10 cellular contexts compared by ENCODE assay signal in the genomic region with DNA sequence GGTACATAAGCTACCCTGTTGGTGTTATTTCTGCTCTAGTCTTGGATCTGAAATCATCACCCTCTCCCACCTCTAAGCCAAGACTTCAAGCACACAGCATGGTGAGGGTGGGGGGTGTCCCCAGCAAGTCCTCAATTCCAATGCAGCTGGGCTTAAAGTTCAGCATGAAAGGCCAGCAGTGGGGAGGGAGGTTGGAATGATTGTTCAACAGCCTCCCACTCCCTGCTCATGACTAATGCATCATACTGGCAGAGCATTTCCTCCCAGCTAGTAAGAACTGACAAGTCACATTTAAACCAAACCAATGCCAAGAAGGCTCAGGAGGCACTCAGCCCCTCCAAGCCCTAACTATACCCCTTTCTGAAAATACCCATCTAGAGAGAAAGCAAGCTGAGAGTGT. TPM values are rescaled to one million over a fixed set of nuclear protein-coding genes. Genes with fewer than 3 reads are reported as not detected.
DNase-seq lines count a peak whose midpoint lies in the region; ATAC-seq lines count a peak whose summit lies in the region.
"Had no signal": no experiment of that assay in that cellular context is flagged by ENCODE, and none has a peak within 500 bp of the region (broad histone marks: within the 10 kb centered on the region; RNA-seq: fewer than 3 reads in every experiment).

No MANE protein-coding gene starts in this region.

- in situ Hi-C loops in G401 (cut with HindIII; ENCODE audit: low sequenced_read_pairs): no loop called here

- ATAC-seq in esophagus mucosa: peak; percentile 82
- ATAC-seq in GM18502 (IDR thresholded peaks at IDR 0.05; ENCODE audit: poor library complexity, unreplicated experiment): no peak
- no peak for ATAC-seq in GM21360 (IDR thresholded peaks at IDR 0.05; ENCODE audit: unreplicated experiment)

- DNase-seq in EL (peak; percentile 82), T1000 (lab: John Stamatoyannopoulos, UW) (peak; percentile 16), G401 (ENCODE audit: low spot score) (no peak), NOMO-1 treated with DMSO at 0.1 percent for 48 hours (lab: John Stamatoyannopoulos, UW; ENCODE audit: unreplicated experiment) (no peak)
- peak; percentile 9 to 58 (median 30) for DNase-seq in stimulated activated CD4-positive, alpha-beta T cell treated with anti-CD3 and anti-CD28 coated beads, Interleukin-1b, Interleukin-23, amount 100 ng/mL, for 24 hours (ENCODE audit: low read depth in 4 of 4, low spot score in 1 of 4)
- DNase-seq: activated B cell treated with CpG ODN at 0.5 μM for 24 hours, kidney had no signal

RNA-seq across cellular contexts. Expression of gene TIAM1, which starts 50.1 kb away (rescaled TPM):
- 96.7 TPM for total RNA-seq in esophagus mucosa
- total RNA-seq in G401 (2014; rRNA removed; shearing (Covaris generic)): 0.03 and 0.49 TPM in 2 replicates

Comparison
In these comparisons a context has a peak if more than half of its experiments do, and no peak if none do; other contexts are left out.
1. DNase-seq: peak in EL (single experiment), T1000 (single experiment) and stimulated activated CD4-positive, alpha-beta T cell treated with anti-CD3 and anti-CD28 coated beads, Interleukin-1b, Interleukin-23, amount 100 ng/mL, for 24 hours (4 of 4); none in G401 (single experiment) and NOMO-1 treated with DMSO at 0.1 percent for 48 hours (single experiment).
2. RNA of gene TIAM1, which starts 50.1 kb away (total RNA-seq): 96.7 TPM in esophagus mucosa (single experiment); 0.03 to 0.49 TPM in G401; every median in the first group is over 10 times any median in the second.